Comparison of ENCODE assay signal across 7 cellular contexts in the genomic region with DNA sequence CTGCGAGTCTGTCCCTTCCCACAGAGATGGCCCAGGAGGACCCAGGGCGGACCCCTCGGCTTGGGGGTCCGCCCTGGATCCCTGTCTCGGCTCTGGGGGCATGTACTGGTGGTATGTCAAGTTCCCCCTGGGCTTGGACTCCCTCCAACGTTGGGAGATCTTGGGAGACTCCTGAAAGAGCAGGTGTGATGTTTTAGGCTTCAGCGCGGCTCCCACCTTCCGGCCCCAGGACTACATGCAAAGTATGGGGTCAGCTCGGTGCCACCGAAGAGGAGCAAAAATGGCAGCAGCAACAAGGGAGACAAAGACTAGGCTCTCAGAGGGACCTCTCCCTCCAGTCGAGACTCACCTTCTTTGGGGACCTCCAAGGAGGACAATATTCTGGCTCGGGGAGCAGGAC. TPM values are rescaled to one million over a fixed set of nuclear protein-coding genes. Genes with fewer than 3 reads are reported as not detected.
A peak's percentile ranks its signal among the peaks of the same experiment; 100 is the strongest.
DNase-seq lines count a peak whose midpoint lies in the region; ATAC-seq and TF ChIP-seq lines count a peak whose summit lies in the region.
"Had no signal": no experiment of that assay in that cellular context is flagged by ENCODE, and none has a peak within 500 bp of the region (broad histone marks: within the 10 kb centered on the region; RNA-seq: fewer than 3 reads in every experiment).

No MANE protein-coding gene starts in this region.

- TF ChIP-seq EP300 in transverse colon (IDR thresholded peaks at IDR 0.05; ENCODE audit: low read depth), result no peak

- 59 to 60% methylated on average over 2 to 13 of the region's 13 CpGs for WGBS in transverse colon (ENCODE audit: low coverage in 1 of 2), 2 donors

- H3K36me3 Mint-ChIP-seq in activated naive CD4-positive, alpha-beta T cell treated with anti-CD3 and anti-CD28 coated beads, Interleukin-2, amount 50 U/mL, for 24 hours, result peaks cover 1% of the 10 kb centered on the region

- no peak for DNase-seq in activated naive CD4-positive, alpha-beta T cell treated with Interleukin-2 at 50 U/mL for 16 hours
- no peak for DNase-seq in foreskin fibroblast
- DNase-seq in transverse colon, result peak; percentile 44
- DNase-seq in NCI-H69 (lab: John Stamatoyannopoulos, UW), result no peak

- H3K4me3 Mint-ChIP-seq in activated naive CD4-positive, alpha-beta T cell treated with anti-CD3 and anti-CD28 coated beads, Interleukin-2, amount 50 U/mL, for 24 hours, result peak overlapping the region; percentile 85

- TF ChIP-seq CTCF in foreskin fibroblast (IDR thresholded peaks at IDR 0.05; ENCODE audit: low read depth, low read length), result no peak
- TF ChIP-seq CTCF in transverse colon (IDR thresholded peaks at IDR 0.05), result no peak

- H3K9me3 ChIP-seq in transverse colon, result no peaks in the 10 kb centered on the region
- H3K9me3 ChIP-seq: pancreas had no signal

- peaks cover 20 to 45% (median 39%) of the 10 kb centered on the region in 4 donors for H3K4me1 ChIP-seq in transverse colon
- H3K4me1 ChIP-seq: pancreas had no signal

- H3K27ac ChIP-seq in transverse colon, result peak overlapping the region; percentile 85 to 93 (median 90)

- intact Hi-C loops in transverse colon (cut with DNase I; ENCODE audit: low total_unique reads), result no loop called here

- in situ Hi-C loops in transverse colon (cut with MboI; ENCODE audit: low pct_ligation_motif_present in 1 of 4, low pct_unique_long_range_greater_than_20kb in 1 of 4, low sequenced_read_pairs in 3 of 4), result no loop called here

- no peaks in the 10 kb centered on the region for H3K36me3 ChIP-seq in transverse colon
- H3K36me3 ChIP-seq: pancreas had no signal

- H3K27me3 Mint-ChIP-seq in activated naive CD4-positive, alpha-beta T cell treated with anti-CD3 and anti-CD28 coated beads, Interleukin-2, amount 50 U/mL, for 24 hours, result no peaks in the 10 kb centered on the region

- no peak overlapping the region for H3K27ac Mint-ChIP-seq in activated naive CD4-positive, alpha-beta T cell treated with anti-CD3 and anti-CD28 coated beads, Interleukin-2, amount 50 U/mL, for 24 hours

- ATAC-seq in GM19395 (IDR thresholded peaks at IDR 0.05; ENCODE audit: unreplicated experiment), result no peak
- ATAC-seq: pancreas had no signal

- H3K27me3 ChIP-seq in transverse colon, result no peaks in the 10 kb centered on the region
- H3K27me3 ChIP-seq: pancreas had no signal

- TF ChIP-seq POLR2A in transverse colon (IDR thresholded peaks at IDR 0.05), result no peak

- H3K4me3 ChIP-seq in foreskin fibroblast (ENCODE audit: low read depth in 1 of 2, low read length in 2 of 2), result peak overlapping the region; percentile 60 to 73
- peak overlapping the region in 3 of 4 donors; percentile 53 to 75 (median 54) for H3K4me3 ChIP-seq in transverse colon

- H3K9me3 Mint-ChIP-seq in activated naive CD4-positive, alpha-beta T cell treated with anti-CD3 and anti-CD28 coated beads, Interleukin-2, amount 50 U/mL, for 24 hours, result no peaks in the 10 kb centered on the region

- H3K4me1 Mint-ChIP-seq in activated naive CD4-positive, alpha-beta T cell treated with anti-CD3 and anti-CD28 coated beads, Interleukin-2, amount 50 U/mL, for 24 hours, result peaks cover 20% of the 10 kb centered on the region

RNA-seq across cellular contexts. Expression of gene MAMSTR, which starts 4.2 kb away (rescaled TPM):
- total RNA-seq in transverse colon, result 1 to 10 TPM in 2 of 4 donors, under 1 TPM in 1, not detected in 1; 0.55 to 2.2 (median 1.6) TPM

RNA-seq across cellular contexts. Expression of gene FUT2, which starts 19.5 kb away (rescaled TPM):
- 10 to 100 TPM; 32.5 to 68.6 (median 55.1) TPM for total RNA-seq in transverse colon

RNA-seq across cellular contexts. Expression of gene RASIP1, which starts 25.1 kb away (rescaled TPM):
- 10 to 100 TPM in 2 of 4 donors, 1 to 10 TPM in 2; 3.0 to 11.1 (median 7.0) TPM for total RNA-seq in transverse colon

RNA-seq across cellular contexts. Expression of gene IZUMO1, which starts 31.4 kb away (rescaled TPM):
- total RNA-seq in transverse colon, result not detected

RNA-seq across cellular contexts. Expression of gene FUT1, which starts 37.2 kb away (rescaled TPM):
- total RNA-seq in transverse colon, result under 1 TPM; 0.27 to 1.00 (median 0.58) TPM
